Comparison of ENCODE assay signal across 22 cellular contexts in the genomic region with DNA sequence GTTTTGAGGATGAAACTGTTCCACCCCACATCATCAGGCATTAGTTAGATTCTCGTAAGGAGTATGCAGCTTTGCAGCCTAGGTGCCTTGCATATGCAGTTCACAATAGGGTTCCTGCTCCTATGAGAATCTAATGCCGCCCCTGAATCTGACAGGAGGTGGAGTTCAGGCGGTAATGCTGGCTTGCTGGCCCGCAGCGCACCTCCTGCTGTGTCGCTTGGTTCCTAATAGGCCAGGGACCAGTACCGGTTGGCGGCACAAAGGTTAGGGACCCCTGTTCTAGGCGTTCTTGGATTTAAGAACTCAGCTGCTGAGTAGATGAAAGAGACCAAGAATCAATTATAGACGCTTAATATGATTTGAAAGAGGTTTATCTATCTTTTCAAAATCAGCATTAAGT.
DNase-seq lines count a peak whose midpoint lies in the region; ATAC-seq, FAIRE-seq and TF ChIP-seq lines count a peak whose summit lies in the region.
"Had no signal": no experiment of that assay in that cellular context is flagged by ENCODE, and none has a peak within 500 bp of the region (broad histone marks: within the 10 kb centered on the region; RNA-seq: fewer than 3 reads in every experiment).

No MANE protein-coding gene starts in this region.

- no peak for TF ChIP-seq RAD21 in H1 (IDR thresholded peaks at IDR 0.05 in 1 of 2, conservative IDR thresholded peaks at IDR 0.05 in 1 of 2; ENCODE audit: low read depth in 2 of 2, low read length in 2 of 2)

- ATAC-seq in GM23338 (peak; percentile 90), GM21381 (IDR thresholded peaks at IDR 0.05; ENCODE audit: unreplicated experiment) (no peak)
- no peak for ATAC-seq in stimulated activated naive B cell treated with anti-CD40 and anti-IgM and Interleukin-4, amounts not matched to agents 10 μg/mL and 1 μg/mL and 100 μg/mL, for 72 hours (replicated peaks)
- ATAC-seq: A549, K562 had no signal

- no peaks in the 10 kb centered on the region for H3K23me2 ChIP-seq in H1 (ENCODE audit: low read depth, low read length)

- H3K4me3 ChIP-seq in GM23338 (no peak overlapping the region), H1 (ENCODE audit: extremely low read depth in 1 of 4, insufficient read depth in 2 of 4, low read depth in 3 of 4, low read length in 4 of 4) (no peak overlapping the region), iPS DF 6.9 (ENCODE audit: low read length) (no peak overlapping the region), neural progenitor cell (no peak overlapping the region), hepatocyte (no peak overlapping the region)
- H3K4me3 ChIP-seq: A549, GM23248, HAP-1, K562 had no signal

- H3K27me3 ChIP-seq in GM23338 (ENCODE audit: insufficient read depth) (no peaks in the 10 kb centered on the region), H1 (replicated peaks in 1 of 4; ENCODE audit: control insufficient read depth in 3 of 4, extremely low read depth in 1 of 4, insufficient read depth in 3 of 4, low read length in 3 of 4) (no peaks in the 10 kb centered on the region), iPS DF 6.9 (ENCODE audit: control insufficient read depth, insufficient read depth, low read length) (no peaks in the 10 kb centered on the region), neural progenitor cell (no peaks in the 10 kb centered on the region), hepatocyte (no peaks in the 10 kb centered on the region)

- H4K91ac ChIP-seq in H1 (replicated peaks; ENCODE audit: insufficient read length, low read length) = no peak overlapping the region

- H3K23ac ChIP-seq in H1 (ENCODE audit: insufficient read length) = no peak overlapping the region

- H3K27ac ChIP-seq in GM23338 (ENCODE audit: low read depth) (no peak overlapping the region), H1 (ENCODE audit: low read depth, low read length) (no peak overlapping the region), iPS DF 6.9 (ENCODE audit: low read length) (no peak overlapping the region), neural progenitor cell (no peak overlapping the region), hepatocyte (no peak overlapping the region)
- H3K27ac ChIP-seq: 22Rv1, A549, C4-2B, GM23248 had no signal

- H3K36me3 Mint-ChIP-seq in GM23338 (ENCODE audit: low read depth) (no peaks in the 10 kb centered on the region), neural progenitor cell (no peaks in the 10 kb centered on the region)
- no peaks in the 10 kb centered on the region for H3K36me3 Mint-ChIP-seq in stimulated activated naive B cell treated with anti-CD40 and anti-IgM and Interleukin-4, amounts not matched to agents 10 μg/mL and 1 μg/mL and 100 μg/mL, for 72 hours

- no peak overlapping the region for H2BK15ac ChIP-seq in H1 (ENCODE audit: low read length)

- POLR2A ChIA-PET in H1 (lab: Charles Lee; ENCODE audit: partially characterized antibody) = no interaction called here

- 43% methylated on average over 10 of the region's 10 CpGs; no CpG with 5 or more reads in 1 of the 2 experiments for WGBS in H1 (ENCODE audit: extremely low coverage in 1 of 2, insufficient coverage in 1 of 2, insufficient read length in 1 of 2, insufficient replicate concordance in 2 of 2, low coverage in 1 of 2, low lambda C conversion rate in 2 of 2, missing lambda C conversion rate in 1 of 2), 2 experiments
- WGBS in iPS DF 6.9 (ENCODE audit: insufficient coverage, insufficient read length) = no CpG with 5 or more reads among the region's 10 CpGs
- WGBS in hepatocyte (ENCODE audit: low lambda C conversion rate, missing lambda C conversion rate) = 59% methylated on average over 9 of the region's 10 CpGs

- CTCF ChIA-PET in H1 (lab: Charles Lee; ENCODE audit: partially characterized antibody) = no interaction called here

- H2BK120ac ChIP-seq in H1 (replicated peaks; ENCODE audit: low read depth, low read length) = no peak overlapping the region

- H3K27ac Mint-ChIP-seq in GM23338 (no peak overlapping the region), neural progenitor cell (no peak overlapping the region)
- H3K27ac Mint-ChIP-seq in stimulated activated naive B cell treated with anti-CD40 and anti-IgM and Interleukin-4, amounts not matched to agents 10 μg/mL and 1 μg/mL and 100 μg/mL, for 72 hours = no peak overlapping the region
- H3K27ac Mint-ChIP-seq: CD4-positive, alpha-beta T cell had no signal

- TF ChIP-seq EP300 in H1 (IDR thresholded peaks at IDR 0.05; ENCODE audit: borderline replicate concordance in 1 of 2, low read depth in 2 of 2, low read length in 2 of 2) = no peak

- H2BK20ac ChIP-seq in H1 (ENCODE audit: low read length) = no peak overlapping the region

- H3K27me3 Mint-ChIP-seq in GM23338 (ENCODE audit: insufficient read depth, low read depth, poor library complexity) (no peaks in the 10 kb centered on the region), neural progenitor cell (ENCODE audit: insufficient read depth, low read depth) (no peaks in the 10 kb centered on the region)
- no peaks in the 10 kb centered on the region for H3K27me3 Mint-ChIP-seq in stimulated activated naive B cell treated with anti-CD40 and anti-IgM and Interleukin-4, amounts not matched to agents 10 μg/mL and 1 μg/mL and 100 μg/mL, for 72 hours
- H3K27me3 Mint-ChIP-seq: CD4-positive, alpha-beta T cell had no signal

- no peaks in the 10 kb centered on the region for H3K79me2 ChIP-seq in GM23338 (replicated peaks; ENCODE audit: insufficient read depth)
- H3K79me2 ChIP-seq in H1 (ENCODE audit: control insufficient read depth in 1 of 2, insufficient read depth in 2 of 2, low read length in 2 of 2) = no peaks in the 10 kb centered on the region
- H3K79me2 ChIP-seq in neural progenitor cell (ENCODE audit: low read depth) = no peaks in the 10 kb centered on the region
- no peaks in the 10 kb centered on the region for H3K79me2 ChIP-seq in hepatocyte

- H3K9me3 ChIP-seq in H1 (ENCODE audit: insufficient read depth in 2 of 2, low read depth in 1 of 2, low read length in 1 of 2) (no peaks in the 10 kb centered on the region), iPS DF 6.9 (ENCODE audit: control insufficient read depth, insufficient read depth, low read length) (no peaks in the 10 kb centered on the region), neural progenitor cell (ENCODE audit: low read depth) (no peaks in the 10 kb centered on the region), hepatocyte (ENCODE audit: low read depth) (no peaks in the 10 kb centered on the region)
- H3K9me3 ChIP-seq: A549, Caco-2, HAP-1 had no signal

- H2AK5ac ChIP-seq in H1 (ENCODE audit: low read depth, low read length) = no peak overlapping the region

- H4K5ac ChIP-seq in H1 (ENCODE audit: insufficient read length, low read depth, low read length) = no peak overlapping the region

- H3K36me3 ChIP-seq in GM23338 (ENCODE audit: insufficient read depth) (no peaks in the 10 kb centered on the region), H1 (ENCODE audit: control insufficient read depth in 2 of 4, insufficient read depth in 4 of 4, low read length in 3 of 4) (no peaks in the 10 kb centered on the region), iPS DF 6.9 (ENCODE audit: control insufficient read depth, insufficient read depth, low read length) (no peaks in the 10 kb centered on the region), neural progenitor cell (no peaks in the 10 kb centered on the region), hepatocyte (replicated peaks; ENCODE audit: insufficient read depth, low read depth) (no peaks in the 10 kb centered on the region)
- H3K36me3 ChIP-seq: HAP-1 had no signal

- H3K14ac ChIP-seq in H1 (ENCODE audit: insufficient read length) = no peak overlapping the region

- H2BK5ac ChIP-seq in H1 (ENCODE audit: low read depth, low read length) = no peak overlapping the region

- H2AFZ ChIP-seq in GM23338 (no peak overlapping the region), H1 (ENCODE audit: low read length) (no peak overlapping the region), neural progenitor cell (replicated peaks) (no peak overlapping the region), hepatocyte (no peak overlapping the region)
- H2AFZ ChIP-seq: GM23248 had no signal

- H3F3A ChIP-seq in GM23338 (replicated peaks; ENCODE audit: low read depth) (no peaks in the 10 kb centered on the region), neural progenitor cell (ENCODE audit: low read depth) (no peaks in the 10 kb centered on the region)

- H3K56ac ChIP-seq in H1 (replicated peaks; ENCODE audit: insufficient read length, low read depth, low read length) = no peak overlapping the region

- H3K4me3 Mint-ChIP-seq in GM23338 (no peak overlapping the region), neural progenitor cell (no peak overlapping the region)
- no peak overlapping the region for H3K4me3 Mint-ChIP-seq in stimulated activated naive B cell treated with anti-CD40 and anti-IgM and Interleukin-4, amounts not matched to agents 10 μg/mL and 1 μg/mL and 100 μg/mL, for 72 hours
- H3K4me3 Mint-ChIP-seq: CD4-positive, alpha-beta T cell had no signal

- H2BK12ac ChIP-seq in H1 (ENCODE audit: low read depth, low read length) = no peak overlapping the region

- H3K9me2 ChIP-seq in GM23338 (ENCODE audit: insufficient read depth) (no peaks in the 10 kb centered on the region), hepatocyte (replicated peaks; ENCODE audit: insufficient read depth) (no peaks in the 10 kb centered on the region)

- DNase-seq in GM23338 (ENCODE audit: low spot score) (peak; percentile 72), H1 (ENCODE audit: low read depth in 1 of 2, low spot score in 2 of 2) (peak in 1 of 2 experiments; percentile 58), iPS DF 6.9 (ENCODE audit: low read depth, low spot score) (peak; percentile 20), neural progenitor cell (ENCODE audit: low spot score) (peak; percentile 39), hepatocyte (ENCODE audit: low spot score) (no peak)
- DNase-seq in stimulated activated naive B cell treated with anti-CD40 and anti-IgM and Interleukin-4, amounts not matched to agents 10 μg/mL and 1 μg/mL and 100 μg/mL, for 72 hours = no peak
- DNase-seq: AML-193; Caco-2; CD4-positive, alpha-beta T cell; GM23248; IMR-90 had no signal

- no peak overlapping the region for H3K4ac ChIP-seq in H1 (replicated peaks; ENCODE audit: insufficient read length, low read depth, low read length)

- H4K20me1 ChIP-seq in GM23338 (replicated peaks; ENCODE audit: insufficient read depth) = no peaks in the 10 kb centered on the region
- no peaks in the 10 kb centered on the region for H4K20me1 ChIP-seq in H1 (replicated peaks in 1 of 2; ENCODE audit: control insufficient read depth in 1 of 2, insufficient read depth in 2 of 2, low read length in 2 of 2)
- no peaks in the 10 kb centered on the region for H4K20me1 ChIP-seq in neural progenitor cell (ENCODE audit: low read depth)
- no peaks in the 10 kb centered on the region for H4K20me1 ChIP-seq in hepatocyte (ENCODE audit: insufficient read depth, poor library complexity, severe bottlenecking)

- FAIRE-seq in H1 (lab: Jason Lieb, UNC) = no peak
- FAIRE-seq: A549, D721Med, G401.6, GM12891, GM19239, HTR-8/SVneo, K562 had no signal

- H3K9ac ChIP-seq in H1 (replicated peaks in 1 of 4; ENCODE audit: extremely low read depth in 1 of 4, low read depth in 3 of 4, low read length in 3 of 4) = no peak overlapping the region
- no peak overlapping the region for H3K9ac ChIP-seq in neural progenitor cell
- H3K9ac ChIP-seq: GM23248 had no signal

- no peaks in the 10 kb centered on the region for H3K4me1 ChIP-seq in GM23338 (ENCODE audit: insufficient read depth)
- no peaks in the 10 kb centered on the region for H3K4me1 ChIP-seq in H1 (replicated peaks in 1 of 4; ENCODE audit: control insufficient read depth in 3 of 4, insufficient read depth in 4 of 4, low read length in 3 of 4)
- H3K4me1 ChIP-seq in iPS DF 6.9 (ENCODE audit: control insufficient read depth, insufficient read depth, low read length) = no peaks in the 10 kb centered on the region
- peaks cover 6% of the 10 kb centered on the region for H3K4me1 ChIP-seq in neural progenitor cell
- H3K4me1 ChIP-seq in hepatocyte (ENCODE audit: insufficient read depth) = no peaks in the 10 kb centered on the region
- H3K4me1 ChIP-seq: A549, Caco-2, HAP-1 had no signal

- H4K8ac ChIP-seq in H1 (ENCODE audit: extremely low read depth, insufficient read depth, low read length) = no peak overlapping the region

- H3K18ac ChIP-seq in H1 (ENCODE audit: extremely low read depth, low read length) = no peak overlapping the region

- H3K79me1 ChIP-seq in H1 (ENCODE audit: low read depth, low read length) = no peaks in the 10 kb centered on the region

- TF ChIP-seq POLR2A in H1 (IDR thresholded peaks at IDR 0.05; ENCODE audit: control extremely low read depth in 1 of 2, low read depth in 2 of 2, low read length in 2 of 2) = no peak

- no peaks in the 10 kb centered on the region for H3K4me1 Mint-ChIP-seq in GM23338
- H3K4me1 Mint-ChIP-seq in neural progenitor cell = no peaks in the 10 kb centered on the region
- no peaks in the 10 kb centered on the region for H3K4me1 Mint-ChIP-seq in stimulated activated naive B cell treated with anti-CD40 and anti-IgM and Interleukin-4, amounts not matched to agents 10 μg/mL and 1 μg/mL and 100 μg/mL, for 72 hours

- no peaks in the 10 kb centered on the region for H3K9me3 Mint-ChIP-seq in GM23338
- H3K9me3 Mint-ChIP-seq in neural progenitor cell = no peaks in the 10 kb centered on the region
- no peaks in the 10 kb centered on the region for H3K9me3 Mint-ChIP-seq in stimulated activated naive B cell treated with anti-CD40 and anti-IgM and Interleukin-4, amounts not matched to agents 10 μg/mL and 1 μg/mL and 100 μg/mL, for 72 hours
- H3K9me3 Mint-ChIP-seq: CD4-positive, alpha-beta T cell had no signal

- TF ChIP-seq CTCF in GM23338 (conservative IDR thresholded peaks at IDR 0.05; ENCODE audit: low read depth in 2 of 2) (no peak), H1 (IDR thresholded peaks at IDR 0.05; ENCODE audit: control extremely low read depth in 1 of 3, insufficient read depth in 1 of 3, low read depth in 1 of 3, low read length in 3 of 3) (no peak), neural progenitor cell (IDR thresholded peaks at IDR 0.05) (no peak), hepatocyte (IDR thresholded peaks at IDR 0.05; ENCODE audit: poor library complexity) (no peak)

- no peak overlapping the region for H3K4me2 ChIP-seq in GM23338
- no peak overlapping the region for H3K4me2 ChIP-seq in H1 (ENCODE audit: insufficient read depth in 1 of 2, low read depth in 2 of 2, low read length in 2 of 2)
- no peak overlapping the region for H3K4me2 ChIP-seq in neural progenitor cell
- no peak overlapping the region for H3K4me2 ChIP-seq in hepatocyte
- H3K4me2 ChIP-seq: A549 had no signal

Comparison
In these comparisons a context has a peak if more than half of its experiments do, and no peak if none do; other contexts are left out.
1. DNase-seq: peak in GM23338 (single experiment), iPS DF 6.9 (single experiment) and neural progenitor cell (single experiment); none in hepatocyte (single experiment) and stimulated activated naive B cell treated with anti-CD40 and anti-IgM and Interleukin-4, amounts not matched to agents 10 μg/mL and 1 μg/mL and 100 μg/mL, for 72 hours (single experiment).